In genomic region chr2:176491172-176491904, GRCh38 we compare ENCODE assay signal across 8 cellular contexts.
A peak's percentile ranks its signal among the peaks of the same experiment; 100 is the strongest.
DNase-seq lines count a peak whose midpoint lies in the region; ATAC-seq and TF ChIP-seq lines count a peak whose summit lies in the region.

No MANE protein-coding gene starts in this region.

- intact Hi-C loops in Calu3 (cut with micrococcal nuclease; ENCODE audit: unreplicated experiment) (no loop called here), CD14-positive monocyte (cut with micrococcal nuclease) (no loop called here)

- no TSS peak for BruUV-seq in Calu3 (replicated peaks; lab: Mats Ljungman, UMichigan)

- no peaks in the 10 kb centered on the region for H3K36me3 ChIP-seq in lung (ENCODE audit: control insufficient read depth in 2 of 2, insufficient read depth in 2 of 2, low read length in 2 of 2)

- TF ChIP-seq CTCF in GM10266 (IDR thresholded peaks at IDR 0.05; ENCODE audit: control insufficient read depth, insufficient read depth, low read depth, missing control alignments), result no peak
- no peak for TF ChIP-seq CTCF in astrocyte of the cerebellum (IDR thresholded peaks at IDR 0.05; ENCODE audit: low read depth, low read length, missing control alignments)
- TF ChIP-seq CTCF in lung (IDR thresholded peaks at IDR 0.05; ENCODE audit: control extremely low read depth, extremely low read depth), result no peak
- TF ChIP-seq CTCF in Calu3 (IDR thresholded peaks at IDR 0.05; ENCODE audit: unreplicated experiment), result no peak
- TF ChIP-seq CTCF in CD14-positive monocyte (IDR thresholded peaks at IDR 0.05), result no peak

- H3K36me3 Mint-ChIP-seq in Calu3 (ENCODE audit: insufficient read depth, unreplicated experiment) (no peaks in the 10 kb centered on the region), CD14-positive monocyte (no peaks in the 10 kb centered on the region)

- H3K27ac ChIP-seq in lung (ENCODE audit: low read depth in 1 of 2, low read length in 1 of 2), result no peak overlapping the region

- WGBS in lung, 2 donors, result 73% methylated on average over 9 of the region's 9 CpGs

- H3K27ac Mint-ChIP-seq in Calu3 (ENCODE audit: unreplicated experiment), result no peak overlapping the region
- no peak overlapping the region for H3K27ac Mint-ChIP-seq in CD14-positive monocyte

- no peaks in the 10 kb centered on the region for H3K27me3 ChIP-seq in lung (ENCODE audit: control insufficient read depth, insufficient read depth)

- H3K9me3 Mint-ChIP-seq in Calu3 (ENCODE audit: low read depth, unreplicated experiment), result no peaks in the 10 kb centered on the region
- peaks cover 0 to 3% (median 0%) of the 10 kb centered on the region in 7 donors for H3K9me3 Mint-ChIP-seq in CD14-positive monocyte

- H3K4me3 Mint-ChIP-seq in Calu3 (ENCODE audit: low read depth, unreplicated experiment), result no peak overlapping the region
- H3K4me3 Mint-ChIP-seq in CD14-positive monocyte, result no peak overlapping the region

- DNase-seq in GM10266 (ENCODE audit: extremely low spot score) (peak; percentile 86), HS-5 (ENCODE audit: low read depth) (peak; percentile 99), astrocyte of the cerebellum (ENCODE audit: low read depth) (peak; percentile 96), lung (ENCODE audit: low spot score) (peak; percentile 42), Calu3 (no peak), iPS-NIHi7 (ENCODE audit: extremely low spot score) (no peak), CD14-positive monocyte (ENCODE audit: low spot score) (no peak)

- no peaks in the 10 kb centered on the region for H3K27me3 Mint-ChIP-seq in Calu3 (ENCODE audit: unreplicated experiment)
- peaks cover 34 to 70% (median 37%) of the 10 kb centered on the region in 3 donors for H3K27me3 Mint-ChIP-seq in CD14-positive monocyte (ENCODE audit: low read depth in 3 of 3)

- peaks cover 0 to 2% of the 10 kb centered on the region in 2 donors for H3K9me3 ChIP-seq in lung (ENCODE audit: control insufficient read depth in 2 of 2, insufficient read depth in 1 of 2, low read length in 1 of 2)

- H3K4me3 ChIP-seq in astrocyte of the cerebellum (ENCODE audit: low read depth, low read length), result no peak overlapping the region
- no peak overlapping the region for H3K4me3 ChIP-seq in lung

- CTCF ChIA-PET in Calu3 (lab: Charles Lee), result interaction anchor here (0.7 kb wide), 1 partner anchor 1742 kb away, joined by 3 read pairs; no protein-coding TSS in a partner anchor

- in situ Hi-C loops in astrocyte of the cerebellum (cut with HindIII; ENCODE audit: low sequenced_read_pairs), result no loop called here

- no peaks in the 10 kb centered on the region for H3K4me1 Mint-ChIP-seq in Calu3 (ENCODE audit: low read depth, unreplicated experiment)
- H3K4me1 Mint-ChIP-seq in CD14-positive monocyte, result peaks cover 19% of the 10 kb centered on the region

- ATAC-seq in GM21529 (IDR thresholded peaks at IDR 0.05; ENCODE audit: unreplicated experiment), result peak; percentile 96
- peak; percentile 59 for ATAC-seq in lung (ENCODE audit: insufficient read depth, low FRiP score)

- peaks cover 0 to 1% of the 10 kb centered on the region in 2 donors for H3K4me1 ChIP-seq in lung (ENCODE audit: control insufficient read depth in 2 of 2, insufficient read depth in 2 of 2, low read length in 2 of 2)

Comparison
In these comparisons a context has a peak if more than half of its experiments do, and no peak if none do; other contexts are left out.
1. DNase-seq: peak in GM10266 (single experiment), HS-5 (single experiment), astrocyte of the cerebellum (single experiment) and lung (single experiment); none in Calu3 (single experiment), iPS-NIHi7 (single experiment) and CD14-positive monocyte (single experiment).